Comparison of ENCODE assay signal across 10 cellular contexts in genomic region chr17:42704495-42705494, GRCh38.
A peak's percentile ranks its signal among the peaks of the same experiment; 100 is the strongest.
DNase-seq lines count a peak whose midpoint lies in the region; ATAC-seq and TF ChIP-seq lines count a peak whose summit lies in the region.
"Had no signal": no experiment of that assay in that cellular context is flagged by ENCODE, and none has a peak within 500 bp of the region (broad histone marks: within the 10 kb centered on the region; RNA-seq: fewer than 3 reads in every experiment).

No MANE protein-coding gene starts in this region.

- H3K4me2 ChIP-seq in SU-DHL-6 (ENCODE audit: low read depth, low read length, poor library complexity, severe bottlenecking) = no peak overlapping the region

- H3K9me3 ChIP-seq in SU-DHL-6 (ENCODE audit: insufficient read depth, low read length) = no peaks in the 10 kb centered on the region
- H3K9me3 ChIP-seq: testis had no signal

- H3K27ac ChIP-seq in SU-DHL-6 (ENCODE audit: low read depth, low read length) = peak overlapping the region; percentile 13; the same call in 1 of the 2 replicates
- H3K27ac ChIP-seq: testis had no signal

- no peak overlapping the region for H3K9ac ChIP-seq in SU-DHL-6 (ENCODE audit: low read length)

- DNase-seq in GM10248 (ENCODE audit: extremely low spot score) (peak; percentile 76), NCI-H526 treated with DMSO at 0.1 percent for 48 hours (lab: John Stamatoyannopoulos, UW) (no peak), NCI-H82 treated with DMSO at 0.1 percent for 48 hours (lab: John Stamatoyannopoulos, UW; ENCODE audit: unreplicated experiment) (no peak), DMS53 (lab: John Stamatoyannopoulos, UW) (no peak), medulla oblongata (ENCODE audit: extremely low spot score) (no peak)
- DNase-seq: left cardiac atrium, testis had no signal

- ATAC-seq in GM18909 (IDR thresholded peaks at IDR 0.05; ENCODE audit: poor library complexity, unreplicated experiment) (peak; percentile 74), HG02852 (IDR thresholded peaks at IDR 0.05; ENCODE audit: unreplicated experiment) (peak; percentile 82)
- ATAC-seq: left cardiac atrium had no signal

- no peaks in the 10 kb centered on the region for H3K27me3 ChIP-seq in SU-DHL-6 (ENCODE audit: low read length)
- H3K27me3 ChIP-seq: testis had no signal

- TF ChIP-seq CTCF in GM10248 (IDR thresholded peaks at IDR 0.05; ENCODE audit: control extremely low read depth, extremely low read depth, low read depth, missing control alignments) = no peak
- no peak for TF ChIP-seq CTCF in SU-DHL-6 (IDR thresholded peaks at IDR 0.05; ENCODE audit: insufficient read depth, low read length, poor library complexity, severe bottlenecking)

- CTCF ChIA-PET in GM10248 (lab: Yijun Ruan, JAX) = interaction anchor here (0.6 to 3.0 kb wide), 8 partner anchors 9 to 127 kb away, joined by 3 to 10 read pairs (median 3); partner anchors contain the start of gene PSMC3IP

- H3F3A ChIP-seq in SU-DHL-6 (ENCODE audit: insufficient read depth) = no peaks in the 10 kb centered on the region

- no peak overlapping the region for H2AFZ ChIP-seq in SU-DHL-6 (ENCODE audit: low read depth, low read length, severe bottlenecking)

- H3K36me3 ChIP-seq in SU-DHL-6 (ENCODE audit: low read length) = peaks cover 7% of the 10 kb centered on the region; the same call in 1 of the 2 replicates

- no peaks in the 10 kb centered on the region for H4K20me1 ChIP-seq in SU-DHL-6 (ENCODE audit: low read depth, low read length)

- no peaks in the 10 kb centered on the region for H3K79me2 ChIP-seq in SU-DHL-6 (ENCODE audit: insufficient read depth, low read length)

- no peaks in the 10 kb centered on the region for H3K9me2 ChIP-seq in SU-DHL-6 (replicated peaks; ENCODE audit: insufficient read depth, low read length)

- POLR2A ChIA-PET in GM10248 (lab: Yijun Ruan, JAX) = interaction anchor here (0.6 to 1.0 kb wide), 3 partner anchors 80 to 612 kb away, joined by 3 to 5 read pairs (median 3); no protein-coding TSS in a partner anchor

- no peak overlapping the region for H3K4me3 ChIP-seq in SU-DHL-6 (ENCODE audit: insufficient read depth, low read length, poor library complexity, severe bottlenecking)
- H3K4me3 ChIP-seq: testis had no signal
